11 cellular contexts compared by ENCODE assay signal in the genomic region with DNA sequence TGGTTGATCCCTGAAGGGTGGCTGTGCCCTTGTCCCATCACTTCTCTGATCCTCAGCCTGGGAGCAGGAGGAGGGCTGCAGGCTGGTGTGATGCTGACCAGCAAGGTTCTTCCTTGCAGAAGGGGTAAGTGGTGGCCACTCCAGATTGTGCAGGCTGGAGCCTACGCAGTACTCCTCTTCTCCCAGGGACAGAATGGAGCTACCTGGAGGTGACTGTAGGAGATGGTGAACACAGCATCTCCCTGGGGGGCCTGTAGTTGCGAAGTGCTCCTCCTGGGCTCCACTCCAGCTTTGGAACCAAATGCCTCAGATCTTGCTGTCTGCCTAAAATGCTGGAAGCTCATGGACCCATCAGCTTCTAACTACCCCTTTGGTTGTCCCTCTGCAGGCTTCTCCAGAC.
"Had no signal": no experiment of that assay in that cellular context is flagged by ENCODE, and none has a peak within 500 bp of the region (broad histone marks: within the 10 kb centered on the region; RNA-seq: fewer than 3 reads in every experiment).

No MANE protein-coding gene starts in this region.

- H2AFZ ChIP-seq: GM23248, GM23338 had no signal

- H3K4me3 ChIP-seq: GM23248, GM23338, HAP-1 had no signal

- ATAC-seq: GM23338, HCT116 had no signal

- FAIRE-seq: H1, H54 had no signal

- H3K9ac ChIP-seq: GM23248 had no signal

- H3K36me3 ChIP-seq: HAP-1 had no signal

- DNase-seq: GM23248, GOT3, H7, H9, HCEC 1CT, HFFc6 had no signal

- H3K9me3 ChIP-seq: HAP-1 had no signal

- H3K27ac ChIP-seq: GM23248 had no signal

- H3K4me2 ChIP-seq: GM23338 had no signal

- H3K4me1 ChIP-seq: HAP-1 had no signal
